In the genomic region with DNA sequence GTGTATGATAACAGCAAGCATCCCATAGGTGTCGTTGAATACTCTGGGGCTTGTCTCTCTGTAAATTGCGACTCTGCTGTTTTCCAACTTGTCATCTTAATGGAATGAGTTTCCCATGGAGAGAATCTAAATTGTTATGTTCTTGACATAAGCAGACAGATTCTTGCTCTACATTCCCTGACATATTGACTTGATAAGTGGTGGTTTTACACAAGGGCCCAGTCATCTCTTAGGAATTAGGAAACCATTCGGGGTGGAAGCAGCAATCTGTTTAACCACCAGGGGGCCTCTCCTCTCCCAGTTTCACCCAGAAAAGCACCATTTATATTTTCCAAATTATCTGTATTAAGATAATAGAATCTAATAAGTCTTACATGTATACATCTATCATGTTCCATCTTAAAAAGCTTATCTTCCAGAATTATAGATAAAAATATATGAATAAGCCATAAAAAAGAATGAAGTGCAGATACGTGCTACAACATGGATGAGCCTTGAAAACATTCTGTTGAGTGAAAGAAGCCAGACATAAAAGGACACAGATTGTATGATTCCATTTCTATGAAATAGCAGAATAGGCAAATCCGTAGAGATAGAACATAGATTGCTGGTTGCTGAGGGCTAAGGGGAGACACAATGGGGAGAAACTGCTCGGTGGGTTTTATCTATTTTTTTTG, we compare ENCODE assay signal across 1 cellular context.
TF ChIP-seq lines count a peak whose summit lies in the region.

No MANE protein-coding gene starts in this region.

TF ChIP-seq in SK-N-SH treated with all-trans-retinoic acid at 6 μM for 48 hours, 23 proteins besides CTCF, POLR2A, EP300 and RAD21 (continued from another document):
- TF ChIP-seq POU6F1 (CRISPR knock-in tag; IDR thresholded peaks at IDR 0.05; ENCODE audit: borderline replicate concordance, low read depth) (no peak), ZC3H10 (CRISPR knock-in tag; IDR thresholded peaks at IDR 0.05) (peak; percentile 54; the same call in 1 of the 2 replicates), ARNTL (CRISPR knock-in tag; IDR thresholded peaks at IDR 0.05; ENCODE audit: borderline replicate concordance, low read depth) (no peak)
